In the genomic region with DNA sequence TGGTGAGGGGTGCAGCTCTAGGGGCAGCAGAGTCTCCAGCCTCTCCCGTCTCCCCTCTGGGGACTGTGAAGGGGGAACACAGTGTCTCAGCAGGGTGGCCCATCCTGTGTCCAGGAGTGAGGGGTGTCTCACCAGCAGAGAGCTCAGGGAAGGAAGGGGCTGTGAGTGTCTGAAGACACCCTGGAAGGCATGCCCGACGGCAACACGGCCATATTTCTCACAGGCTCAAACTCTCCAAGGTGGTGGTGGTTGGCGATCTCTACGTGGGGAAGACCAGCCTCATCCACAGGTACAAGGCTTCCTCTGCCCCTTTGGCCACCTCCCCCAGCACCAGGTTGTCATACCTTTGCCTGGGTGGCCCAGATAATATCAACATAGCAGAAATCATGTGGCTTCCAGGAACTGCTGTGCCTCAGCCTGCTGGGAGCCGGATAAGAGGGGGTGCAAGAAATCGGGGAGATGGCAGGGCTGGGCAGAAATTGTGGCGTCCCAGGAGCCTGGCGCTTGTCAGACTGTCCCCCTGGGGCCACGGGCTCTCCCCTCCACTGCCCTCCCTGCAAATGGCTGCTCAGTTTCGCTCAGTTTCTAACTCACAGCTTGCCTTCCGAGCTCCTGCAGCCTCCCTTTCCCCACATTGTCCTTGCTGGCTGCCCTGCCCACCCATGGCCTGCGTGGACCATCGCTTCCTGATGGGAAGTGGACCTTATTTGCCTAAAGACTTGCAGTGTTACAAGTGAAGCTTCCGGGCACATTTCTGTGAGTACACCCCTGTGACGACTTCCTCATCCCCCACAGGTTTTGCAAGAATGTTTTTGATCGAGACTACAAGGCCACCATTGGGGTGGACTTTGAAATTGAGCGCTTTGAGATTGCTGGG, we compare ENCODE assay signal across 1 cellular context.
TF ChIP-seq lines count a peak whose summit lies in the region.

No MANE protein-coding gene starts in this region.

TF ChIP-seq in WTC11, 78 proteins besides CTCF, POLR2A, EP300 and RAD21 (continued from another document):
- TF ChIP-seq, protein P1, sequence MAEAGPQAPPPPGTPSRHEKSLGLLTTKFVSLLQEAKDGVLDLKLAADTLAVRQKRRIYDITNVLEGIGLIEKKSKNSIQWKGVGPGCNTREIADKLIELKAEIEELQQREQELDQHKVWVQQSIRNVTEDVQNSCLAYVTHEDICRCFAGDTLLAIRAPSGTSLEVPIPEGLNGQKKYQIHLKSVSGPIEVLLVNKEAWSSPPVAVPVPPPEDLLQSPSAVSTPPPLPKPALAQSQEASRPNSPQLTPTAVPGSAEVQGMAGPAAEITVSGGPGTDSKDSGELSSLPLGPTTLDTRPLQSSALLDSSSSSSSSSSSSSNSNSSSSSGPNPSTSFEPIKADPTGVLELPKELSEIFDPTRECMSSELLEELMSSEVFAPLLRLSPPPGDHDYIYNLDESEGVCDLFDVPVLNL (CRISPR knock-in tag; IDR thresholded peaks at IDR 0.05; ENCODE audit: borderline replicate concordance, low read depth), result no peak
- TF ChIP-seq, protein P2, sequence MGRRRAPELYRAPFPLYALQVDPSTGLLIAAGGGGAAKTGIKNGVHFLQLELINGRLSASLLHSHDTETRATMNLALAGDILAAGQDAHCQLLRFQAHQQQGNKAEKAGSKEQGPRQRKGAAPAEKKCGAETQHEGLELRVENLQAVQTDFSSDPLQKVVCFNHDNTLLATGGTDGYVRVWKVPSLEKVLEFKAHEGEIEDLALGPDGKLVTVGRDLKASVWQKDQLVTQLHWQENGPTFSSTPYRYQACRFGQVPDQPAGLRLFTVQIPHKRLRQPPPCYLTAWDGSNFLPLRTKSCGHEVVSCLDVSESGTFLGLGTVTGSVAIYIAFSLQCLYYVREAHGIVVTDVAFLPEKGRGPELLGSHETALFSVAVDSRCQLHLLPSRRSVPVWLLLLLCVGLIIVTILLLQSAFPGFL (CRISPR knock-in tag; IDR thresholded peaks at IDR 0.05; ENCODE audit: borderline replicate concordance), result no peak
- TF ChIP-seq RORB (CRISPR knock-in tag; IDR thresholded peaks at IDR 0.05) (no peak), ETV6 (CRISPR knock-in tag; IDR thresholded peaks at IDR 0.05) (no peak), ESRRA (CRISPR knock-in tag; IDR thresholded peaks at IDR 0.05; ENCODE audit: borderline replicate concordance) (no peak), ZNF423 (CRISPR knock-in tag; IDR thresholded peaks at IDR 0.05) (no peak)
- TF ChIP-seq, protein P3, sequence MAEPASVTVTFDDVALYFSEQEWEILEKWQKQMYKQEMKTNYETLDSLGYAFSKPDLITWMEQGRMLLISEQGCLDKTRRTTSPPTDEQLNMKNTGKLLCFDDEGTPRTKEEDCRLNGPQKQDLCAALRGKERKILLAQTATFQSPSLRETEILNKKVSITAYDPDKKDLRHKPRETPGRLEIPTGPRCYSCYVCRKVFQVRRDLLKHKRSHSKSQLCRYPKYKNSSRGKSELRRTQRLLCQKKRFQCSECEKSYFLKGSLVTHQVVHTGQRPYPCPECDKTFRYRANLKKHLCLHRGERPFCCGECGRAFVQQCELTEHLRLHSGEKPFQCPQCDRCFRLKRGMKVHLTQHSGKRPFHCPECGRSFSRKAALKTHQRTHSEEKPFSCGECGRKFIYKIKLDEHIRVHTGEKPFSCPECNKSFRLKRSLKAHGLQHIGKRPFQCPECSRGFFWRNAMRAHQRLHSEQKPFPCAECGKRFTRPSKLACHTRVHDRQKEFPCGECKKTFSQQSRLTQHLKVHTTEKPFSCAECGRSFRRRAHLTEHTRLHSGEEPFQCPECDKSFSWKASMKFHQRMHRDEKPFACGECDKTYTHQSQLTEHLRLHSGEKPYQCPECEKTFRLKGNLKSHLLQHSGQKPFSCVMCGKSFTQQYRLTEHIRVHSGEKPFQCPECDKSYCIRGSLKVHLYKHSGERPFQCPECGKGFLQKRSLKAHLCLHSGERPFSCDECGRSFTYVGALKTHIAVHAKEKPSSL (CRISPR knock-in tag; conservative IDR thresholded peaks at IDR 0.05), result no peak
- TF ChIP-seq, protein P4, sequence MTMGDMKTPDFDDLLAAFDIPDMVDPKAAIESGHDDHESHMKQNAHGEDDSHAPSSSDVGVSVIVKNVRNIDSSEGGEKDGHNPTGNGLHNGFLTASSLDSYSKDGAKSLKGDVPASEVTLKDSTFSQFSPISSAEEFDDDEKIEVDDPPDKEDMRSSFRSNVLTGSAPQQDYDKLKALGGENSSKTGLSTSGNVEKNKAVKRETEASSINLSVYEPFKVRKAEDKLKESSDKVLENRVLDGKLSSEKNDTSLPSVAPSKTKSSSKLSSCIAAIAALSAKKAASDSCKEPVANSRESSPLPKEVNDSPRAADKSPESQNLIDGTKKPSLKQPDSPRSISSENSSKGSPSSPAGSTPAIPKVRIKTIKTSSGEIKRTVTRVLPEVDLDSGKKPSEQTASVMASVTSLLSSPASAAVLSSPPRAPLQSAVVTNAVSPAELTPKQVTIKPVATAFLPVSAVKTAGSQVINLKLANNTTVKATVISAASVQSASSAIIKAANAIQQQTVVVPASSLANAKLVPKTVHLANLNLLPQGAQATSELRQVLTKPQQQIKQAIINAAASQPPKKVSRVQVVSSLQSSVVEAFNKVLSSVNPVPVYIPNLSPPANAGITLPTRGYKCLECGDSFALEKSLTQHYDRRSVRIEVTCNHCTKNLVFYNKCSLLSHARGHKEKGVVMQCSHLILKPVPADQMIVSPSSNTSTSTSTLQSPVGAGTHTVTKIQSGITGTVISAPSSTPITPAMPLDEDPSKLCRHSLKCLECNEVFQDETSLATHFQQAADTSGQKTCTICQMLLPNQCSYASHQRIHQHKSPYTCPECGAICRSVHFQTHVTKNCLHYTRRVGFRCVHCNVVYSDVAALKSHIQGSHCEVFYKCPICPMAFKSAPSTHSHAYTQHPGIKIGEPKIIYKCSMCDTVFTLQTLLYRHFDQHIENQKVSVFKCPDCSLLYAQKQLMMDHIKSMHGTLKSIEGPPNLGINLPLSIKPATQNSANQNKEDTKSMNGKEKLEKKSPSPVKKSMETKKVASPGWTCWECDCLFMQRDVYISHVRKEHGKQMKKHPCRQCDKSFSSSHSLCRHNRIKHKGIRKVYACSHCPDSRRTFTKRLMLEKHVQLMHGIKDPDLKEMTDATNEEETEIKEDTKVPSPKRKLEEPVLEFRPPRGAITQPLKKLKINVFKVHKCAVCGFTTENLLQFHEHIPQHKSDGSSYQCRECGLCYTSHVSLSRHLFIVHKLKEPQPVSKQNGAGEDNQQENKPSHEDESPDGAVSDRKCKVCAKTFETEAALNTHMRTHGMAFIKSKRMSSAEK (CRISPR knock-in tag; IDR thresholded peaks at IDR 0.05; ENCODE audit: borderline replicate concordance), result no peak
- TF ChIP-seq, protein P5, sequence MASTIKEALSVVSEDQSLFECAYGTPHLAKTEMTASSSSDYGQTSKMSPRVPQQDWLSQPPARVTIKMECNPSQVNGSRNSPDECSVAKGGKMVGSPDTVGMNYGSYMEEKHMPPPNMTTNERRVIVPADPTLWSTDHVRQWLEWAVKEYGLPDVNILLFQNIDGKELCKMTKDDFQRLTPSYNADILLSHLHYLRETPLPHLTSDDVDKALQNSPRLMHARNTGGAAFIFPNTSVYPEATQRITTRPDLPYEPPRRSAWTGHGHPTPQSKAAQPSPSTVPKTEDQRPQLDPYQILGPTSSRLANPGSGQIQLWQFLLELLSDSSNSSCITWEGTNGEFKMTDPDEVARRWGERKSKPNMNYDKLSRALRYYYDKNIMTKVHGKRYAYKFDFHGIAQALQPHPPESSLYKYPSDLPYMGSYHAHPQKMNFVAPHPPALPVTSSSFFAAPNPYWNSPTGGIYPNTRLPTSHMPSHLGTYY (CRISPR knock-in tag; IDR thresholded peaks at IDR 0.05), result no peak
- TF ChIP-seq, protein P6, sequence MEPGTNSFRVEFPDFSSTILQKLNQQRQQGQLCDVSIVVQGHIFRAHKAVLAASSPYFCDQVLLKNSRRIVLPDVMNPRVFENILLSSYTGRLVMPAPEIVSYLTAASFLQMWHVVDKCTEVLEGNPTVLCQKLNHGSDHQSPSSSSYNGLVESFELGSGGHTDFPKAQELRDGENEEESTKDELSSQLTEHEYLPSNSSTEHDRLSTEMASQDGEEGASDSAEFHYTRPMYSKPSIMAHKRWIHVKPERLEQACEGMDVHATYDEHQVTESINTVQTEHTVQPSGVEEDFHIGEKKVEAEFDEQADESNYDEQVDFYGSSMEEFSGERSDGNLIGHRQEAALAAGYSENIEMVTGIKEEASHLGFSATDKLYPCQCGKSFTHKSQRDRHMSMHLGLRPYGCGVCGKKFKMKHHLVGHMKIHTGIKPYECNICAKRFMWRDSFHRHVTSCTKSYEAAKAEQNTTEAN (CRISPR knock-in tag; IDR thresholded peaks at IDR 0.05), result no peak
- TF ChIP-seq, protein P7, sequence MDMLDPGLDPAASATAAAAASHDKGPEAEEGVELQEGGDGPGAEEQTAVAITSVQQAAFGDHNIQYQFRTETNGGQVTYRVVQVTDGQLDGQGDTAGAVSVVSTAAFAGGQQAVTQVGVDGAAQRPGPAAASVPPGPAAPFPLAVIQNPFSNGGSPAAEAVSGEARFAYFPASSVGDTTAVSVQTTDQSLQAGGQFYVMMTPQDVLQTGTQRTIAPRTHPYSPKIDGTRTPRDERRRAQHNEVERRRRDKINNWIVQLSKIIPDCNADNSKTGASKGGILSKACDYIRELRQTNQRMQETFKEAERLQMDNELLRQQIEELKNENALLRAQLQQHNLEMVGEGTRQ (CRISPR knock-in tag; IDR thresholded peaks at IDR 0.05), result no peak
